ENCODE assay signal across 8 cellular contexts in genomic region chr1:153783233-153784190, GRCh38. TPM values are rescaled to one million over a fixed set of nuclear protein-coding genes. Genes with fewer than 3 reads are reported as not detected.
DNase-seq lines count a peak whose midpoint lies in the region; ATAC-seq and TF ChIP-seq lines count a peak whose summit lies in the region.

No MANE protein-coding gene starts in this region.

- H3K9ac ChIP-seq in endocrine pancreas (ENCODE audit: control insufficient read depth, insufficient read depth, low read length) = peak overlapping the region; percentile 71

- peaks cover 16% of the 10 kb centered on the region for H3K4me1 Mint-ChIP-seq in activated CD8-positive, alpha-beta memory T cell treated with anti-CD3 and anti-CD28 coated beads, Interleukin-2, amount 10 ng/mL, durations not matched to agents 7 days and 5 days
- H3K4me1 Mint-ChIP-seq in mesothelial cell of epicardium = peaks cover 20% of the 10 kb centered on the region

- peak overlapping the region; percentile 97 for H3K27ac Mint-ChIP-seq in activated CD8-positive, alpha-beta memory T cell treated with anti-CD3 and anti-CD28 coated beads, Interleukin-2, amount 10 ng/mL, durations not matched to agents 7 days and 5 days
- peak overlapping the region; percentile 99 for H3K27ac Mint-ChIP-seq in mesothelial cell of epicardium

- peak overlapping the region; percentile 90 for H3K4me3 Mint-ChIP-seq in activated CD8-positive, alpha-beta memory T cell treated with anti-CD3 and anti-CD28 coated beads, Interleukin-2, amount 10 ng/mL, durations not matched to agents 7 days and 5 days
- peak overlapping the region; percentile 83 for H3K4me3 Mint-ChIP-seq in mesothelial cell of epicardium

- H3K4me3 ChIP-seq in endocrine pancreas (ENCODE audit: control insufficient read depth, insufficient read depth, low read length) = peak overlapping the region; percentile 69

- H3K9me3 Mint-ChIP-seq in activated CD8-positive, alpha-beta memory T cell treated with anti-CD3 and anti-CD28 coated beads, Interleukin-2, amount 10 ng/mL, durations not matched to agents 7 days and 5 days (ENCODE audit: low read depth) = no peaks in the 10 kb centered on the region
- no peaks in the 10 kb centered on the region for H3K9me3 Mint-ChIP-seq in mesothelial cell of epicardium

- H3K36me3 Mint-ChIP-seq in activated CD8-positive, alpha-beta memory T cell treated with anti-CD3 and anti-CD28 coated beads, Interleukin-2, amount 10 ng/mL, durations not matched to agents 7 days and 5 days = no peaks in the 10 kb centered on the region
- no peaks in the 10 kb centered on the region for H3K36me3 Mint-ChIP-seq in mesothelial cell of epicardium

- peaks cover 15% of the 10 kb centered on the region for H3K27me3 Mint-ChIP-seq in activated CD8-positive, alpha-beta memory T cell treated with anti-CD3 and anti-CD28 coated beads, Interleukin-2, amount 10 ng/mL, durations not matched to agents 7 days and 5 days
- no peaks in the 10 kb centered on the region for H3K27me3 Mint-ChIP-seq in mesothelial cell of epicardium (ENCODE audit: low read depth)

- no peaks in the 10 kb centered on the region for H3K4me1 ChIP-seq in endocrine pancreas (ENCODE audit: control insufficient read depth, insufficient read depth, low read length)

- H3K27me3 ChIP-seq in endocrine pancreas (ENCODE audit: control insufficient read depth, insufficient read depth, low read length) = no peaks in the 10 kb centered on the region

- DNase-seq in COLO829 (ENCODE audit: low spot score) = peak; percentile 97
- peak; percentile 97 for DNase-seq in GM20000 (ENCODE audit: low spot score)
- DNase-seq in HT-29 (ENCODE audit: low spot score) = peak; percentile 86
- DNase-seq in NOMO-1 treated with DMSO at 0.1 percent for 48 hours (lab: John Stamatoyannopoulos, UW; ENCODE audit: unreplicated experiment) = peak; percentile 83
- DNase-seq in activated CD8-positive, alpha-beta memory T cell treated with anti-CD3 and anti-CD28 coated beads, Interleukin-2, amount 10 ng/mL, durations not matched to agents 7 days and 5 days = peak; percentile 94
- peak; percentile 80 to 96 for DNase-seq in mesothelial cell of epicardium (ENCODE audit: low spot score in 2 of 2, unreplicated experiment in 2 of 2)
- peak; percentile 77 to 83 for DNase-seq in stimulated activated CD8-positive, alpha-beta memory T cell treated with anti-CD3 and anti-CD28 coated beads, Interleukin-15, amount 100 ng/mL, for 4 hours (ENCODE audit: low read depth in 2 of 2)

- no peaks in the 10 kb centered on the region for H3K9me3 ChIP-seq in endocrine pancreas (ENCODE audit: control insufficient read depth, low read length)

- CTCF ChIA-PET in activated CD8-positive, alpha-beta memory T cell treated with anti-CD3 and anti-CD28 coated beads, Interleukin-2, amount 10 ng/mL, durations not matched to agents 7 days and 5 days (lab: Charles Lee) = interaction anchor here (0.8 to 1.4 kb wide), 5 partner anchors 13 to 203 kb away, joined by 3 to 9 read pairs (median 3); partner anchors contain the start of genes CREB3L4, CRTC2 and RAB13

- TF ChIP-seq CTCF in GM20000 (IDR thresholded peaks at IDR 0.05; ENCODE audit: extremely low read depth, missing control alignments) = no peak
- peak; percentile 16 for TF ChIP-seq CTCF in mesothelial cell of epicardium (IDR thresholded peaks at IDR 0.05; ENCODE audit: unreplicated experiment)

- peak; percentile 99 for ATAC-seq in activated CD8-positive, alpha-beta memory T cell treated with anti-CD3 and anti-CD28 coated beads, Interleukin-2, amount 10 ng/mL, durations not matched to agents 7 days and 5 days

- H3K36me3 ChIP-seq in endocrine pancreas (ENCODE audit: control insufficient read depth, insufficient read depth, low read length) = no peaks in the 10 kb centered on the region

RNA-seq across cellular contexts. Expression of gene SLC27A3, which starts 8.3 kb away (rescaled TPM):
- total RNA-seq in HT-29 (2014; rRNA removed; shearing (Covaris generic)) = 13.8 and 14.7 TPM in 2 replicates
- total RNA-seq in activated CD8-positive, alpha-beta memory T cell treated with anti-CD3 and anti-CD28 coated beads, Interleukin-2, amount 10 ng/mL, durations not matched to agents 7 days and 5 days = 10 to 100 TPM; 39.8 to 43.0 TPM
- total RNA-seq in mesothelial cell of epicardium = 28.5 to 32.1 TPM (median 29.7 TPM) in 3 replicates

RNA-seq across cellular contexts. Expression of gene INTS3, which starts 55.7 kb away (rescaled TPM):
- 23.4 and 28.9 TPM in 2 replicates for total RNA-seq in HT-29 (2014; rRNA removed; shearing (Covaris generic))
- 10 to 100 TPM; 50.2 to 51.5 TPM for total RNA-seq in activated CD8-positive, alpha-beta memory T cell treated with anti-CD3 and anti-CD28 coated beads, Interleukin-2, amount 10 ng/mL, durations not matched to agents 7 days and 5 days
- total RNA-seq in mesothelial cell of epicardium = 117 to 120 TPM (median 117 TPM) in 3 replicates

Comparison
In these comparisons a context has a peak if more than half of its experiments do, and no peak if none do; other contexts are left out.
1. Peak in every context shown above with its lines: DNase-seq, ATAC-seq and H3K4me3 ChIP-seq.